Comparison of ENCODE assay signal across 8 cellular contexts in the genomic region with DNA sequence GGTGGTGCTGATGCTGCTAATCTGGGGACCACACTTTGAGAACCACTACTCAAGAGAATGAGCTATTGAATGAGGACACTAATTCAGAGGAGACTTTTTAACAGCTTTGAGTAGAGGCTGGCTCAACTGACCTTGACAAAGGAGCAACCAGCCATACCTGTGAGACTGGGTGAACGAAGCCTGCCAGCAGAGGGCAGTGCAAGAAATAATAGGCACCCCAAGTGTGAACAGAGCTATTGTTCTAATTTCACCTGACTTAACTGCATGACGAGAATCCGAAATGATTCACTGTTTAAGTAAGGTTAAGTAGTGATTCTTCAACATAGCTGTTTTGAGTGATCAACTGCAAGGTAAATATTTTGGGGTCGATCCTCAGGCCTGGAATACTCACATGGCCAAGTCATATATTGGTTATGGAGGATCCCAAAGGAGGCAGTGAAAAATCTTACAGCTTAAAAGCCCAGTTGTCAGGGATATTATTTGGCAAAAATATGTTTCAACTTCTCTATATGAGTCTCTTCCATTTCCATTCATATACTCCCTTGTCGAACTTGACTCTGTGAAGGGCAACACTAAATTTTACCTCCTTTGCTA.
DNase-seq lines count a peak whose midpoint lies in the region; ATAC-seq and TF ChIP-seq lines count a peak whose summit lies in the region.

No MANE protein-coding gene starts in this region.

- no peak overlapping the region for H4K91ac ChIP-seq in mesenchymal stem cell (ENCODE audit: low read length)

- H3K4me1 Mint-ChIP-seq in chondrocyte (ENCODE audit: low read depth), result peaks cover 28% of the 10 kb centered on the region
- no peaks in the 10 kb centered on the region for H3K4me1 Mint-ChIP-seq in type B pancreatic cell (ENCODE audit: unreplicated experiment)

- H3K14ac ChIP-seq in mesenchymal stem cell (ENCODE audit: low read length in 2 of 2), result no peak overlapping the region

- no peaks in the 10 kb centered on the region for H3K27me3 ChIP-seq in mesenchymal stem cell (ENCODE audit: control insufficient read depth in 1 of 2, insufficient read depth in 1 of 2, low read length in 2 of 2)

- H3K4ac ChIP-seq in mesenchymal stem cell (ENCODE audit: low read depth in 1 of 2, low read length in 2 of 2), result no peak overlapping the region

- H3K36me3 ChIP-seq in mesenchymal stem cell (ENCODE audit: control insufficient read depth in 1 of 2, insufficient read depth in 2 of 2, low read depth in 1 of 2, low read length in 2 of 2), result no peaks in the 10 kb centered on the region

- DNase-seq in ELR (ENCODE audit: low read depth) (peak; percentile 63), T follicular helper cell (ENCODE audit: low read depth) (peak; percentile 9), chondrocyte (ENCODE audit: low spot score) (no peak), mesenchymal stem cell (peak; percentile 17), type B pancreatic cell (ENCODE audit: extremely low spot score, unreplicated experiment) (no peak), COLO829 (ENCODE audit: low spot score) (no peak)

- H4K8ac ChIP-seq in mesenchymal stem cell (ENCODE audit: low read length), result no peak overlapping the region

- H2BK120ac ChIP-seq in mesenchymal stem cell (ENCODE audit: low read depth, low read length), result no peak overlapping the region

- no peaks in the 10 kb centered on the region for H3K79me1 ChIP-seq in mesenchymal stem cell (replicated peaks; ENCODE audit: low read length, poor library complexity, severe bottlenecking)

- H3K27me3 Mint-ChIP-seq in chondrocyte (ENCODE audit: low read depth) (no peaks in the 10 kb centered on the region), type B pancreatic cell (no peaks in the 10 kb centered on the region)

- H3K4me3 ChIP-seq in mesenchymal stem cell (ENCODE audit: insufficient read depth in 1 of 2, low read depth in 1 of 2, low read length in 2 of 2), result no peak overlapping the region

- H3K27ac Mint-ChIP-seq in chondrocyte (ENCODE audit: unreplicated experiment) (no peak overlapping the region), type B pancreatic cell (no peak overlapping the region)

- no peak overlapping the region for H3K4me3 Mint-ChIP-seq in chondrocyte (ENCODE audit: unreplicated experiment)
- no peak overlapping the region for H3K4me3 Mint-ChIP-seq in type B pancreatic cell

- H3K9me3 Mint-ChIP-seq in chondrocyte (ENCODE audit: low read depth), result no peaks in the 10 kb centered on the region
- no peaks in the 10 kb centered on the region for H3K9me3 Mint-ChIP-seq in type B pancreatic cell

- no peak overlapping the region for H3K23ac ChIP-seq in mesenchymal stem cell (ENCODE audit: low read length in 2 of 2)

- no peak overlapping the region for H2BK15ac ChIP-seq in mesenchymal stem cell (ENCODE audit: low read depth, poor library complexity, severe bottlenecking)

- ATAC-seq in GM19452 (IDR thresholded peaks at IDR 0.05; ENCODE audit: unreplicated experiment), result peak; percentile 99
- ATAC-seq in HG03378 (IDR thresholded peaks at IDR 0.05; ENCODE audit: unreplicated experiment), result peak; percentile 96

- no peaks in the 10 kb centered on the region for H3K9me3 ChIP-seq in mesenchymal stem cell (ENCODE audit: control insufficient read depth, low read length)

- no peak overlapping the region for H3K18ac ChIP-seq in mesenchymal stem cell (ENCODE audit: low read depth in 1 of 2, low read length in 2 of 2)

- H2AFZ ChIP-seq in mesenchymal stem cell (ENCODE audit: low read depth, low read length), result no peak overlapping the region

- TF ChIP-seq CTCF in chondrocyte (IDR thresholded peaks at IDR 0.05) (peak; percentile 63), type B pancreatic cell (conservative IDR thresholded peaks at IDR 0.05) (peak; percentile 65)

- no peak overlapping the region for H3K27ac ChIP-seq in mesenchymal stem cell (ENCODE audit: low read length, poor library complexity, severe bottlenecking)

- H3K4me1 ChIP-seq in mesenchymal stem cell (ENCODE audit: control insufficient read depth, insufficient read depth, low read depth, low read length), result no peaks in the 10 kb centered on the region

- H3K9ac ChIP-seq in mesenchymal stem cell (ENCODE audit: low read length), result no peak overlapping the region

- H3K36me3 Mint-ChIP-seq in chondrocyte (ENCODE audit: low read depth), result no peaks in the 10 kb centered on the region
- no peaks in the 10 kb centered on the region for H3K36me3 Mint-ChIP-seq in type B pancreatic cell

- WGBS in mesenchymal stem cell, result 54% methylated on average over 4 of the region's 5 CpGs

- no peak overlapping the region for H2BK5ac ChIP-seq in mesenchymal stem cell (ENCODE audit: low read depth, low read length, poor library complexity, severe bottlenecking)

- no peak overlapping the region for H2AK5ac ChIP-seq in mesenchymal stem cell (ENCODE audit: low read length, severe bottlenecking)

- H2BK12ac ChIP-seq in mesenchymal stem cell (ENCODE audit: low read length in 2 of 2), result no peak overlapping the region

- no peak overlapping the region for H3K4me2 ChIP-seq in mesenchymal stem cell (ENCODE audit: low read length, poor library complexity, severe bottlenecking)

Comparison
In these comparisons a context has a peak if more than half of its experiments do, and no peak if none do; other contexts are left out.
1. DNase-seq: peak in ELR (single experiment), T follicular helper cell (single experiment) and mesenchymal stem cell (single experiment); none in chondrocyte (single experiment), type B pancreatic cell (single experiment) and COLO829 (single experiment).